In genomic region chr1:3981746-3982505, GRCh38 we compare ENCODE assay signal across 29 cellular contexts.
"Had no signal": no experiment of that assay in that cellular context is flagged by ENCODE, and none has a peak within 500 bp of the region (broad histone marks: within the 10 kb centered on the region; RNA-seq: fewer than 3 reads in every experiment).

No MANE protein-coding gene starts in this region.

- H3K9me3 ChIP-seq: colonic mucosa, gastroesophageal sphincter, lower lobe of right lung, testis had no signal

- ATAC-seq: activated naive CD4-positive, alpha-beta T cell treated with anti-CD3 and anti-CD28 coated beads, Interleukin-2, amount 50 U/mL, for 72 hours; activated T-cell treated with anti-CD3 and anti-CD28 coated beads, Interleukin-2, amount 50 U/mL, for 4 hours; activated T-helper 17 cell treated with anti-CD3 and anti-CD28 coated beads, Interleukin-2, amount 50 U/mL, for 72 hours; gastroesophageal sphincter; left lobe of liver; lower lobe of right lung; naive thymus-derived CD8-positive, alpha-beta T cell; right cardiac atrium; stimulated activated naive CD8-positive, alpha-beta T cell treated with anti-CD3 and anti-CD28 coated beads, Interleukin-15, Interleukin-2, amounts not matched to agents 100 U/mL and 50 U/mL, for 24 hours; WTC11 had no signal

- H3K9me3 Mint-ChIP-seq: activated CD4-positive, alpha-beta memory T cell treated with anti-CD3 and anti-CD28 coated beads, Interleukin-2, amount 10 ng/mL, durations not matched to agents 7 days and 5 days; activated CD4-positive, alpha-beta T cell treated with anti-CD3 and anti-CD28 coated beads, Interleukin-2, amount 10 ng/mL, durations not matched to agents 7 days and 5 days; activated naive CD4-positive, alpha-beta T cell treated with anti-CD3 and anti-CD28 coated beads, Interleukin-2, amount 50 U/mL, for 72 hours; activated T-cell treated with anti-CD3 and anti-CD28 coated beads, Interleukin-2, amount 50 U/mL, for 4 hours; activated T-helper 17 cell treated with anti-CD3 and anti-CD28 coated beads, Interleukin-2, amount 50 U/mL, for 72 hours; immature natural killer cell; naive thymus-derived CD8-positive, alpha-beta T cell; neural crest cell had no signal

- H3K36me3 Mint-ChIP-seq: activated naive CD4-positive, alpha-beta T cell treated with anti-CD3 and anti-CD28 coated beads, Interleukin-2, amount 50 U/mL, for 72 hours; immature natural killer cell; naive thymus-derived CD8-positive, alpha-beta T cell had no signal

- H3K27me3 ChIP-seq: colonic mucosa, testis had no signal

- DNase-seq: activated CD4-positive, alpha-beta memory T cell treated with anti-CD3 and anti-CD28 coated beads, Interleukin-2, amount 10 ng/mL, durations not matched to agents 7 days and 5 days; activated CD4-positive, alpha-beta T cell treated with anti-CD3 and anti-CD28 coated beads for 1 hour; activated CD4-positive, alpha-beta T cell treated with anti-CD3 and anti-CD28 coated beads, Interleukin-2, amount 10 ng/mL, durations not matched to agents 7 days and 5 days; activated CD8-positive, alpha-beta memory T cell treated with anti-CD3 and anti-CD28 coated beads, Interleukin-2, amount 50 U/mL, for 48 hours; activated T-cell treated with anti-CD3 and anti-CD28 coated beads, Interleukin-2, amount 50 U/mL, for 4 hours; anterior cingulate cortex; cerebellar nuclear complex; colonic mucosa; effector memory CD4-positive, alpha-beta T cell; erythroblast; head of caudate nucleus; hippocampal formation; immature natural killer cell; kidney; lower lobe of right lung; mesenchymal stem cell; right cardiac atrium; stimulated activated naive CD8-positive, alpha-beta T cell treated with anti-CD3 and anti-CD28 coated beads, Interleukin-15, Interleukin-2, amounts not matched to agents 100 U/mL and 50 U/mL, for 24 hours; T-helper 2 cell; testis; trophoblast cell had no signal

- H3K27ac ChIP-seq: colonic mucosa, dorsolateral prefrontal cortex, gastroesophageal sphincter, lower lobe of right lung, testis had no signal

- H3K4me1 ChIP-seq: colonic mucosa, gastroesophageal sphincter, lower lobe of right lung, testis had no signal

- H3K4me1 Mint-ChIP-seq: activated CD4-positive, alpha-beta memory T cell treated with anti-CD3 and anti-CD28 coated beads, Interleukin-2, amount 10 ng/mL, durations not matched to agents 7 days and 5 days; activated CD4-positive, alpha-beta T cell treated with anti-CD3 and anti-CD28 coated beads, Interleukin-2, amount 10 ng/mL, durations not matched to agents 7 days and 5 days; activated T-helper 17 cell treated with anti-CD3 and anti-CD28 coated beads, Interleukin-2, amount 50 U/mL, for 72 hours; immature natural killer cell; WTC11 had no signal

- H3K36me3 ChIP-seq: colonic mucosa, gastroesophageal sphincter, lower lobe of right lung had no signal

- H3K4me3 Mint-ChIP-seq: activated CD4-positive, alpha-beta memory T cell treated with anti-CD3 and anti-CD28 coated beads, Interleukin-2, amount 10 ng/mL, durations not matched to agents 7 days and 5 days; activated CD4-positive, alpha-beta T cell treated with anti-CD3 and anti-CD28 coated beads, Interleukin-2, amount 10 ng/mL, durations not matched to agents 7 days and 5 days; activated T-cell treated with anti-CD3 and anti-CD28 coated beads, Interleukin-2, amount 50 U/mL, for 4 hours; activated T-helper 17 cell treated with anti-CD3 and anti-CD28 coated beads, Interleukin-2, amount 50 U/mL, for 72 hours; immature natural killer cell; naive thymus-derived CD8-positive, alpha-beta T cell; neural crest cell; WTC11 had no signal

- H3K4me3 ChIP-seq: colonic mucosa, dorsolateral prefrontal cortex, gastroesophageal sphincter, lower lobe of right lung, testis had no signal

- H3K27ac Mint-ChIP-seq: activated CD4-positive, alpha-beta memory T cell treated with anti-CD3 and anti-CD28 coated beads, Interleukin-2, amount 10 ng/mL, durations not matched to agents 7 days and 5 days; activated CD4-positive, alpha-beta T cell treated with anti-CD3 and anti-CD28 coated beads, Interleukin-2, amount 10 ng/mL, durations not matched to agents 7 days and 5 days; activated naive CD4-positive, alpha-beta T cell treated with anti-CD3 and anti-CD28 coated beads, Interleukin-2, amount 50 U/mL, for 72 hours; activated T-helper 17 cell treated with anti-CD3 and anti-CD28 coated beads, Interleukin-2, amount 50 U/mL, for 72 hours; immature natural killer cell; naive thymus-derived CD8-positive, alpha-beta T cell; WTC11 had no signal
